ENCODE assay signal across 25 cellular contexts in genomic region chr1:193494368-193494767, GRCh38.
"Had no signal": no experiment of that assay in that cellular context is flagged by ENCODE, and none has a peak within 500 bp of the region (broad histone marks: within the 10 kb centered on the region; RNA-seq: fewer than 3 reads in every experiment).

No MANE protein-coding gene starts in this region.

- H3K4me1 ChIP-seq: left lung, right atrium auricular region had no signal

- H3K27ac ChIP-seq: brain microvascular endothelial cell, heart left ventricle, left lung, right atrium auricular region, WERI-Rb-1 had no signal

- H3K4me1 Mint-ChIP-seq: endodermal cell had no signal

- H3K27me3 Mint-ChIP-seq: activated CD4-positive, alpha-beta memory T cell treated with anti-CD3 and anti-CD28 coated beads, Interleukin-2, amount 10 ng/mL, durations not matched to agents 7 days and 5 days; activated T-cell treated with anti-CD3 and anti-CD28 coated beads, Interleukin-2, amount 50 U/mL, for 24 hours; natural killer cell treated with Interleukin-12 subunit alpha and Interleukin-12 subunit beta and Interleukin-15 and Interleukin-18, amount 100 ng/mL, for 72 hours had no signal

- FAIRE-seq: astrocyte, TTC549, urothelium cell line had no signal

- H3K36me3 ChIP-seq: brain microvascular endothelial cell, heart left ventricle, left lung, right atrium auricular region, WERI-Rb-1 had no signal

- H3K4me3 Mint-ChIP-seq: activated CD4-positive, alpha-beta memory T cell treated with anti-CD3 and anti-CD28 coated beads, Interleukin-2, amount 10 ng/mL, durations not matched to agents 7 days and 5 days; activated T-cell treated with anti-CD3 and anti-CD28 coated beads, Interleukin-2, amount 50 U/mL, for 24 hours; endodermal cell; natural killer cell treated with Interleukin-12 subunit alpha and Interleukin-12 subunit beta and Interleukin-15 and Interleukin-18, amount 100 ng/mL, for 72 hours had no signal

- H3K27me3 ChIP-seq: brain microvascular endothelial cell, heart left ventricle, left lung, right atrium auricular region had no signal

- H3K27ac Mint-ChIP-seq: activated CD4-positive, alpha-beta memory T cell treated with anti-CD3 and anti-CD28 coated beads, Interleukin-2, amount 10 ng/mL, durations not matched to agents 7 days and 5 days; activated T-cell treated with anti-CD3 and anti-CD28 coated beads, Interleukin-2, amount 50 U/mL, for 24 hours; endodermal cell; natural killer cell treated with Interleukin-12 subunit alpha and Interleukin-12 subunit beta and Interleukin-15 and Interleukin-18, amount 100 ng/mL, for 72 hours had no signal

- H3K9me3 Mint-ChIP-seq: natural killer cell treated with Interleukin-12 subunit alpha and Interleukin-12 subunit beta and Interleukin-15 and Interleukin-18, amount 100 ng/mL, for 72 hours had no signal

- DNase-seq: activated CD4-positive, alpha-beta memory T cell treated with anti-CD3 and anti-CD28 coated beads, Interleukin-2, amount 10 ng/mL, durations not matched to agents 7 days and 5 days; activated CD4-positive, alpha-beta T cell treated with anti-CD3 and anti-CD28 coated beads for 48 hours; activated CD8-positive, alpha-beta memory T cell treated with anti-CD3 and anti-CD28 coated beads, Interleukin-2, amount 50 U/mL, for 48 hours; activated gamma-delta T cell treated with Interleukin-2 at 50 U/mL for 16 hours; activated naive CD4-positive, alpha-beta T cell treated with anti-CD3 and anti-CD28 coated beads, Interleukin-2, amount 50 U/mL, for 16 hours; activated T-cell treated with anti-CD3 and anti-CD28 coated beads, Interleukin-2, amount 50 U/mL, for 24 hours; amniotic stem cell; brain microvascular endothelial cell; caudate nucleus; cortex of kidney; endodermal cell; foreskin fibroblast; heart left ventricle; left lung; mesendoderm; stimulated activated naive CD4-positive, alpha-beta T cell treated with Interleukin-2 at 50 U/mL for 16 hours; T-helper 9 cell; trophoblast cell; WERI-Rb-1 had no signal

- H3K4me3 ChIP-seq: heart left ventricle, left lung, lung, right atrium auricular region had no signal
